Comparison of ENCODE assay signal across 1 cellular context in genomic region chr13:46145950-46146349, GRCh38.
A peak's percentile ranks its signal among the peaks of the same experiment; 100 is the strongest.
TF ChIP-seq lines count a peak whose summit lies in the region.

No MANE protein-coding gene starts in this region.

TF ChIP-seq in GM12878, 131 proteins besides CTCF, POLR2A, EP300 and RAD21:
- TF ChIP-seq ZNF207 (IDR thresholded peaks at IDR 0.05; ENCODE audit: borderline replicate concordance) (no peak), ZNF592 (IDR thresholded peaks at IDR 0.05) (no peak), POLR2AphosphoS5 (IDR thresholded peaks at IDR 0.05; ENCODE audit: low read length) (peak; percentile 68), RB1 (IDR thresholded peaks at IDR 0.05; ENCODE audit: borderline replicate concordance) (no peak), NFIC (IDR thresholded peaks at IDR 0.05; ENCODE audit: low read depth, low read length) (no peak), NR2C1 (IDR thresholded peaks at IDR 0.05) (no peak)
TF ChIP-seq in GM12878: peak in this region for 1.
